ENCODE assay signal across 14 cellular contexts in the genomic region with DNA sequence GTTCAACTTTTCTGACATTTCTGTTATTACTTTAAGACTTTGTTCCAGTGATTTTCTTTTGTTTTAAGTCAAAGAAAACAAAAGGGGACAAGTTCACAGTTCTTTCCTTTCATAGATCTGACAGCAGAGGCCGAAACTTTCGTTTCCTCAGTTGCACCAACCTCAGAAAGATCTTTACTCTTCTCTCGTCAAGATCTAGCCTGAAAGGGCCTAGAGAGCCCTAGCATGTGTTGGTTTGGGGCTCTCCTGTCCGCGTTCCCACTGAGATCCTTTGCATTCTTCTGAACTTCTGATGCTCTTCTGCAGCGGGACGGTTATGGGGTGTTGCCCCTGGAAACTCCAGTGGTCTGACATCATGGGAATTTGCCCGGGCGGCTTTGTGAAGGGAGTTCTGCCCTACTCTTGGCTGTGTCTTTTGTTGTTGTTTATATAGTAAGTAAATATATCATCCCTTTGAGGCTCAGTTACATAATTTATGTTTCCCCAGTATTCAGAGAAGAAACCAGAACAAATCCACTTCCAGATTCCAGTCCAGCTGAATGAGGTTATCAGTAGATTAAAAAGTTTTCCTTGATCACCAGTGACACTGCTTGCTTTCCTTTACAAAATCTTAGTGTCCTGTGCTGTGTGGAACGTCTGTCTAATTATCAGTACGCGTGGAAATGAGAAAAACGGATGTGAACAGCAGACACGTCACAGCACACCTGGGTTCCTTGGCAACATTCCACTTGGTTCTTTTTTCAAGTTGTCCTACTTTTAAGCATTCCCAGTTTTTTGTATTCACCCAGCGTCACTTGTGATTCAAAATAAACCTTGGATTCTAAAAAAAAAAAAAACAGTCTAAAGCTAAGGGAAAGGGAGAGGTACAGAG.
DNase-seq lines count a peak whose midpoint lies in the region; ATAC-seq, FAIRE-seq and TF ChIP-seq lines count a peak whose summit lies in the region.
"Had no signal": no experiment of that assay in that cellular context is flagged by ENCODE, and none has a peak within 500 bp of the region (broad histone marks: within the 10 kb centered on the region; RNA-seq: fewer than 3 reads in every experiment).

No MANE protein-coding gene starts in this region.

- no peak overlapping the region for H3K23ac ChIP-seq in IMR-90 (ENCODE audit: low read depth, low read length)

- H3K4me3 ChIP-seq in IMR-90 (ENCODE audit: insufficient read depth, low read depth, low read length) (no peak overlapping the region), mesodermal cell (ENCODE audit: extremely low read depth, insufficient read depth, low read length, poor library complexity, severe bottlenecking) (no peak overlapping the region), pancreas (no peak overlapping the region)
- H3K4me3 ChIP-seq: colonic mucosa had no signal

- TF ChIP-seq POLR2A in IMR-90 (IDR thresholded peaks at IDR 0.05; ENCODE audit: low read depth, low read length): no peak

- no peaks in the 10 kb centered on the region for H3K9me3 ChIP-seq in IMR-90 (ENCODE audit: control insufficient read depth, insufficient read depth, low read length)
- H3K9me3 ChIP-seq in mesodermal cell (ENCODE audit: control insufficient read depth, low read length): no peaks in the 10 kb centered on the region
- H3K9me3 ChIP-seq in pancreas: no peaks in the 10 kb centered on the region
- H3K9me3 ChIP-seq: colonic mucosa had no signal

- H2AK5ac ChIP-seq in IMR-90 (ENCODE audit: low read depth, low read length): 0 out of 2 replicates have a peak overlapping the region, but pooled peaks have one; percentile 3

- no TSS peak for BruUV-seq in IMR-90 (replicated peaks; lab: Mats Ljungman, UMichigan)

- no peak for FAIRE-seq in pancreas (lab: Jason Lieb, UNC)

- H2BK120ac ChIP-seq in IMR-90 (ENCODE audit: low read depth, low read length): peak overlapping the region; percentile 30

- no peak overlapping the region for H3K27ac ChIP-seq in IMR-90 (ENCODE audit: insufficient read depth, low read length)
- H3K27ac ChIP-seq in mesodermal cell (ENCODE audit: low read depth, low read length, severe bottlenecking): peak overlapping the region; percentile 57
- H3K27ac ChIP-seq in pancreas: no peak overlapping the region
- H3K27ac ChIP-seq: C4-2B, colonic mucosa had no signal

- peak overlapping the region; percentile 73 for H4K5ac ChIP-seq in IMR-90 (ENCODE audit: low read depth, low read length)

- H4K91ac ChIP-seq in IMR-90 (ENCODE audit: insufficient read depth, low read depth, low read length): no peak overlapping the region

- ATAC-seq in IMR-90 (ENCODE audit: low read depth) (peak; percentile 64; the same call in 1 of the 2 replicates), pancreas (no peak), HG02884 (IDR thresholded peaks at IDR 0.05; ENCODE audit: unreplicated experiment) (no peak)
- ATAC-seq: Panc1 had no signal

- no peaks in the 10 kb centered on the region for H4K20me1 ChIP-seq in IMR-90 (ENCODE audit: insufficient read depth, low read length)

- peak overlapping the region; percentile 63; the same call in 1 of the 2 replicates for H3K18ac ChIP-seq in IMR-90 (ENCODE audit: low read depth, low read length)

- H2AFZ ChIP-seq in IMR-90 (replicated peaks; ENCODE audit: low read length, poor library complexity): no peak overlapping the region

- H3K9me1 ChIP-seq in IMR-90 (ENCODE audit: insufficient read depth, low read length): peaks cover 12% of the 10 kb centered on the region; the same call in 1 of the 2 replicates

- DNase-seq in IMR-90 (peak; percentile 52), fibroblast of gingiva (ENCODE audit: low read depth) (peak; percentile 42), superior temporal gyrus (ENCODE audit: extremely low spot score) (peak; percentile 57), pancreas (no peak), NCI-H345 treated with DMSO at 0.1 percent for 48 hours (lab: John Stamatoyannopoulos, UW; ENCODE audit: unreplicated experiment) (no peak)
- DNase-seq in stimulated activated CD4-positive, alpha-beta T cell treated with anti-CD3 and anti-CD28 coated beads, Interleukin-1b, Interleukin-23, amount 100 ng/mL, for 48 hours: no peak
- DNase-seq: activated CD4-positive, alpha-beta memory T cell treated with anti-CD3 and anti-CD28 coated beads for 36 hours; activated gamma-delta T cell treated with Interleukin-2 at 50 U/mL for 16 hours; colonic mucosa; T1000 had no signal

- peak overlapping the region in 1 of 2 experiments; percentile 8; a peak in 2 of 4 replicates for H4K8ac ChIP-seq in IMR-90 (ENCODE audit: low read depth in 2 of 2, low read length in 2 of 2)

- WGBS in IMR-90 (ENCODE audit: extremely low coverage in 2 of 2, insufficient read length in 1 of 2), 2 experiments: 56% methylated on average over 7 of the region's 15 CpGs; no CpG with 5 or more reads in 1 of the 2 experiments
- 80 to 92% methylated on average over 11 to 12 of the region's 15 CpGs for WGBS in mesodermal cell (ENCODE audit: insufficient coverage in 2 of 2), 2 experiments
- WGBS in pancreas, 2 donors: 85 to 88% methylated on average over 15 of the region's 15 CpGs

- TF ChIP-seq CTCF in IMR-90 (conservative IDR thresholded peaks at IDR 0.05; ENCODE audit: low read depth, low read length) (no peak), pancreas (IDR thresholded peaks at IDR 0.05) (no peak)

- H3K9ac ChIP-seq in IMR-90 (ENCODE audit: low read depth, low read length): no peak overlapping the region

- H3K36me3 ChIP-seq in IMR-90 (ENCODE audit: control insufficient read depth, insufficient read depth, low read length): peaks cover 13% of the 10 kb centered on the region
- peaks cover 63% of the 10 kb centered on the region for H3K36me3 ChIP-seq in mesodermal cell (ENCODE audit: control insufficient read depth, insufficient read depth, low read length)
- peaks cover 0 to 9% (median 0%) of the 10 kb centered on the region in 3 donors for H3K36me3 ChIP-seq in pancreas
- H3K36me3 ChIP-seq: colonic mucosa had no signal

- dilution Hi-C loops in IMR-90 (cut with HindIII; ENCODE audit: low sequenced_read_pairs, unreplicated experiment): no loop called here

- H3K14ac ChIP-seq in IMR-90 (replicated peaks; ENCODE audit: low read depth, low read length): no peak overlapping the region; the same call in 1 of the 2 replicates

- H3K4me2 ChIP-seq in IMR-90 (ENCODE audit: low read depth, low read length): no peak overlapping the region

- POLR2A ChIA-PET in IMR-90 (lab: Charles Lee; ENCODE audit: unreplicated experiment): no interaction called here

- no peak overlapping the region for H2BK5ac ChIP-seq in IMR-90 (ENCODE audit: low read depth, low read length, poor library complexity, severe bottlenecking)

- no peak for TF ChIP-seq RAD21 in IMR-90 (IDR thresholded peaks at IDR 0.05; ENCODE audit: low read length)

- H3K56ac ChIP-seq in IMR-90 (ENCODE audit: extremely low read depth, insufficient read depth, low read length): no peak overlapping the region

- peaks cover 2% of the 10 kb centered on the region; the same call in 1 of the 2 replicates for H3K4me1 ChIP-seq in IMR-90 (ENCODE audit: control insufficient read depth, insufficient read depth, low read length)
- peaks cover 23% of the 10 kb centered on the region for H3K4me1 ChIP-seq in mesodermal cell (ENCODE audit: control insufficient read depth, insufficient read depth, low read length, poor library complexity, severe bottlenecking)
- no peaks in the 10 kb centered on the region for H3K4me1 ChIP-seq in pancreas
- H3K4me1 ChIP-seq: colonic mucosa had no signal

- H2BK15ac ChIP-seq in IMR-90 (ENCODE audit: low read depth, low read length): no peak overlapping the region; the same call in 2 of the 3 replicates

- H3K27me3 ChIP-seq in IMR-90 (ENCODE audit: control insufficient read depth, insufficient read depth, low read length) (no peaks in the 10 kb centered on the region), pancreas (no peaks in the 10 kb centered on the region)
- H3K27me3 ChIP-seq: colonic mucosa had no signal

- in situ Hi-C loops in IMR-90 (cut with MboI; ENCODE audit: low sequenced_read_pairs): loop anchor here (5.0 kb wide), 1 partner anchor 295 kb away; no protein-coding TSS in a partner anchor

- intact Hi-C loops in IMR-90 (cut with micrococcal nuclease): no loop called here
- intact Hi-C loops in pancreas (cut with DNase I): no loop called here

- H3K4ac ChIP-seq in IMR-90 (ENCODE audit: low read depth, low read length): peak overlapping the region; percentile 5; the same call in 1 of the 2 replicates

- H3K79me1 ChIP-seq in IMR-90 (ENCODE audit: low read depth in 1 of 2, low read length in 2 of 2): peaks cover 3 to 31% of the 10 kb centered on the region in 2 experiments; a peak in 2 of 4 replicates

- CTCF ChIA-PET in IMR-90 (lab: Yijun Ruan, JAX): no interaction called here

- H2BK20ac ChIP-seq in IMR-90 (ENCODE audit: low read depth, low read length): peak overlapping the region; percentile 26; the same call in 1 of the 2 replicates

- H2AK9ac ChIP-seq in IMR-90 (replicated peaks; ENCODE audit: low read depth, low read length, poor library complexity): no peak overlapping the region

TF ChIP-seq in IMR-90, 13 proteins besides CTCF, POLR2A, EP300 and RAD21:
- TF ChIP-seq RFX5 (IDR thresholded peaks at IDR 0.05; ENCODE audit: low read depth, low read length) (no peak), CEBPB (IDR thresholded peaks at IDR 0.05; ENCODE audit: low read depth, low read length) (no peak), RCOR1 (IDR thresholded peaks at IDR 0.05; ENCODE audit: insufficient replicate concordance, low read length) (no peak), SMC3 (IDR thresholded peaks at IDR 0.05; ENCODE audit: low read depth, low read length) (no peak), FOS (IDR thresholded peaks at IDR 0.05; ENCODE audit: low read depth, low read length) (no peak), CHD1 (IDR thresholded peaks at IDR 0.05; ENCODE audit: low read depth, low read length) (no peak), USF2 (IDR thresholded peaks at IDR 0.05; ENCODE audit: low read depth, low read length) (no peak), NFE2L2 (IDR thresholded peaks at IDR 0.05; ENCODE audit: low read depth, low read length) (no peak)

Comparison
In these comparisons a context has a peak if more than half of its experiments do, and no peak if none do; other contexts are left out.
1. DNase-seq: peak in IMR-90 (single experiment), fibroblast of gingiva (single experiment) and superior temporal gyrus (single experiment); none in pancreas (0 of 6), stimulated activated CD4-positive, alpha-beta T cell treated with anti-CD3 and anti-CD28 coated beads, Interleukin-1b, Interleukin-23, amount 100 ng/mL, for 48 hours (single experiment) and NCI-H345 treated with DMSO at 0.1 percent for 48 hours (single experiment).